ENCODE assay signal across 1 cellular context in genomic region chr19:45331411-45331810, GRCh38.
TF ChIP-seq lines count a peak whose summit lies in the region.

No MANE protein-coding gene starts in this region.

TF ChIP-seq in HepG2, 621 proteins besides CTCF, POLR2A, EP300 and RAD21:
- TF ChIP-seq NFYC (CRISPR knock-in tag; IDR thresholded peaks at IDR 0.05) (peak; percentile 51), NFYB (CRISPR knock-in tag; IDR thresholded peaks at IDR 0.05) (peak; percentile 59), CENPBD1 (CRISPR knock-in tag; IDR thresholded peaks at IDR 0.05; ENCODE audit: borderline replicate concordance, low read depth) (no peak)
